Comparison of ENCODE assay signal across 20 cellular contexts in the genomic region with DNA sequence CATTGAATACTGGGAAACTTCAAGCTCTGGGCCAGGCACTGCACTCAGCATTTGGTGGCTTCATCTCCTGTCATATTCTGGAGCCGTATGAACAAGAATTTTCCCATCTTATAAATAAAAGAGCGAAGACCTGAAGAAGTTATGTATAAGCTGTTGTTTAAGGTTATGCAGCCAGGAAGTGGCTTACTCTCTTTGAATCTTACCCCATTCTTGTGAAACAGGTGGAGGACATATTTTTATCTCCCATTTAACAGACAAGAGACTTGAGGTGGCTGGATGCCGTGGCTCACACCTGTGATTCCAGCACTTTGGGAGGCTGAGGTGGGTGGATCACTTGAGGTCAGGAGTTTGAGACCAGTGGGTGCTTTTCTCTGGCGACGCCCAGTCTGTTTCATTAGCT.
DNase-seq lines count a peak whose midpoint lies in the region; ATAC-seq and TF ChIP-seq lines count a peak whose summit lies in the region.
"Had no signal": no experiment of that assay in that cellular context is flagged by ENCODE, and none has a peak within 500 bp of the region (broad histone marks: within the 10 kb centered on the region; RNA-seq: fewer than 3 reads in every experiment).

No MANE protein-coding gene starts in this region.

- no peaks in the 10 kb centered on the region for H4K20me1 ChIP-seq in DOHH2 (ENCODE audit: control insufficient read depth, insufficient read depth, low read depth, low read length)
- H4K20me1 ChIP-seq: BLaER1 had no signal

- H3K9me3 ChIP-seq in DOHH2 (ENCODE audit: control insufficient read depth, insufficient read depth, low read length) = peaks cover 6% of the 10 kb centered on the region; the same call in 1 of the 2 replicates
- H3K9me3 ChIP-seq: esophagus squamous epithelium, thyroid gland had no signal

- H3K27ac Mint-ChIP-seq in activated CD8-positive, alpha-beta memory T cell treated with anti-CD3 and anti-CD28 coated beads, Interleukin-2, amount 10 ng/mL, durations not matched to agents 7 days and 5 days = peak overlapping the region; percentile 60
- peak overlapping the region; percentile 24 for H3K27ac Mint-ChIP-seq in activated T-helper 17 cell treated with anti-CD3 and anti-CD28 coated beads, Interleukin-2, amount 50 U/mL, for 72 hours
- H3K27ac Mint-ChIP-seq in naive thymus-derived CD8-positive, alpha-beta T cell = peak overlapping the region; percentile 86 to 97 (median 94)

- ATAC-seq in activated CD8-positive, alpha-beta memory T cell treated with anti-CD3 and anti-CD28 coated beads, Interleukin-2, amount 10 ng/mL, durations not matched to agents 7 days and 5 days = no peak
- ATAC-seq in activated T-helper 17 cell treated with anti-CD3 and anti-CD28 coated beads, Interleukin-2, amount 50 U/mL, for 72 hours (replicated peaks) = no peak
- peak; percentile 78 to 81 for ATAC-seq in naive thymus-derived CD8-positive, alpha-beta T cell
- ATAC-seq: HepG2, Right ventricle myocardium inferior had no signal

- H3K79me2 ChIP-seq in DOHH2 (ENCODE audit: control insufficient read depth, low read length) = no peaks in the 10 kb centered on the region

- H3K36me3 ChIP-seq in DOHH2 (ENCODE audit: control insufficient read depth, low read length) = no peaks in the 10 kb centered on the region
- H3K36me3 ChIP-seq: BLaER1, esophagus squamous epithelium, thyroid gland had no signal

- intact Hi-C loops in cardiac septum (cut with DNase I) = no loop called here

- no peak overlapping the region for H3K4me3 Mint-ChIP-seq in activated CD8-positive, alpha-beta memory T cell treated with anti-CD3 and anti-CD28 coated beads, Interleukin-2, amount 10 ng/mL, durations not matched to agents 7 days and 5 days
- H3K4me3 Mint-ChIP-seq in activated T-helper 17 cell treated with anti-CD3 and anti-CD28 coated beads, Interleukin-2, amount 50 U/mL, for 72 hours = no peak overlapping the region
- peak overlapping the region in 9 of 10 donors; percentile 51 to 80 (median 67) for H3K4me3 Mint-ChIP-seq in naive thymus-derived CD8-positive, alpha-beta T cell
- H3K4me3 Mint-ChIP-seq: nephron had no signal

- H3K27me3 ChIP-seq in DOHH2 (ENCODE audit: control insufficient read depth, low read length) = no peaks in the 10 kb centered on the region
- H3K27me3 ChIP-seq: BLaER1, esophagus squamous epithelium, MG63, thyroid gland had no signal

- POLR2A ChIA-PET in naive thymus-derived CD8-positive, alpha-beta T cell (lab: Charles Lee) = interaction anchor here (0.7 to 1.4 kb wide), 6 partner anchors 9 to 86 kb away, joined by 3 to 7 read pairs (median 4); a partner anchor contains a TSS

- TF ChIP-seq CTCF in DOHH2 (IDR thresholded peaks at IDR 0.05; ENCODE audit: low read depth, low read length, poor library complexity, severe bottlenecking) = no peak

- H3K27me3 Mint-ChIP-seq in activated CD8-positive, alpha-beta memory T cell treated with anti-CD3 and anti-CD28 coated beads, Interleukin-2, amount 10 ng/mL, durations not matched to agents 7 days and 5 days = no peaks in the 10 kb centered on the region
- H3K27me3 Mint-ChIP-seq in activated T-helper 17 cell treated with anti-CD3 and anti-CD28 coated beads, Interleukin-2, amount 50 U/mL, for 72 hours = no peaks in the 10 kb centered on the region
- H3K27me3 Mint-ChIP-seq in naive thymus-derived CD8-positive, alpha-beta T cell = no peaks in the 10 kb centered on the region

- H3K36me3 Mint-ChIP-seq in activated CD8-positive, alpha-beta memory T cell treated with anti-CD3 and anti-CD28 coated beads, Interleukin-2, amount 10 ng/mL, durations not matched to agents 7 days and 5 days = peaks cover 24% of the 10 kb centered on the region
- no peaks in the 10 kb centered on the region for H3K36me3 Mint-ChIP-seq in activated T-helper 17 cell treated with anti-CD3 and anti-CD28 coated beads, Interleukin-2, amount 50 U/mL, for 72 hours (ENCODE audit: low read depth)
- peaks cover 2 to 13% (median 6%) of the 10 kb centered on the region in 3 donors for H3K36me3 Mint-ChIP-seq in naive thymus-derived CD8-positive, alpha-beta T cell

- H3K4me1 Mint-ChIP-seq in activated CD8-positive, alpha-beta memory T cell treated with anti-CD3 and anti-CD28 coated beads, Interleukin-2, amount 10 ng/mL, durations not matched to agents 7 days and 5 days = peaks cover 50% of the 10 kb centered on the region
- H3K4me1 Mint-ChIP-seq in activated T-helper 17 cell treated with anti-CD3 and anti-CD28 coated beads, Interleukin-2, amount 50 U/mL, for 72 hours = peaks cover 25% of the 10 kb centered on the region
- peaks cover 34 to 60% (median 54%) of the 10 kb centered on the region in 4 donors for H3K4me1 Mint-ChIP-seq in naive thymus-derived CD8-positive, alpha-beta T cell

- no peak for DNase-seq in activated CD8-positive, alpha-beta memory T cell treated with anti-CD3 and anti-CD28 coated beads, Interleukin-2, amount 10 ng/mL, durations not matched to agents 7 days and 5 days
- no peak for DNase-seq in activated CD8-positive, alpha-beta memory T cell treated with anti-CD3 and anti-CD28 coated beads, Interleukin-2, amount 50 U/mL, for 4 hours
- DNase-seq in naive thymus-derived CD8-positive, alpha-beta T cell = peak in 2 of 10 donors; percentile 40 to 54
- DNase-seq in DMS114 treated with DMSO at 0.1 percent for 48 hours (lab: John Stamatoyannopoulos, UW; ENCODE audit: unreplicated experiment) (no peak), activated gamma-delta T cell treated with Interleukin-2 at 50 U/mL for 16 hours (no peak), cardiac septum (ENCODE audit: low spot score) (no peak)
- DNase-seq: activated gamma-delta T cell; effector CD8-positive, alpha-beta T cell; esophagus squamous epithelium; mesendoderm; MG63; NCI-H1436 treated with DMSO at 0.1 percent for 48 hours; NCI-H69; thyroid gland had no signal

- no peaks in the 10 kb centered on the region for H3K9me3 Mint-ChIP-seq in activated CD8-positive, alpha-beta memory T cell treated with anti-CD3 and anti-CD28 coated beads, Interleukin-2, amount 10 ng/mL, durations not matched to agents 7 days and 5 days (ENCODE audit: low read depth)
- H3K9me3 Mint-ChIP-seq in activated T-helper 17 cell treated with anti-CD3 and anti-CD28 coated beads, Interleukin-2, amount 50 U/mL, for 72 hours = no peaks in the 10 kb centered on the region
- H3K9me3 Mint-ChIP-seq in naive thymus-derived CD8-positive, alpha-beta T cell = peaks cover 0 to 9% (median 3%) of the 10 kb centered on the region in 9 donors
- H3K9me3 Mint-ChIP-seq: nephron had no signal

- peaks cover 43% of the 10 kb centered on the region for H3K4me1 ChIP-seq in DOHH2 (ENCODE audit: control insufficient read depth, low read length)
- H3K4me1 ChIP-seq: BLaER1 had no signal

- peak overlapping the region; percentile 76 for H3K27ac ChIP-seq in DOHH2 (ENCODE audit: low read depth, low read length)
- H3K27ac ChIP-seq: BLaER1, thyroid gland had no signal

- CTCF ChIA-PET in activated CD8-positive, alpha-beta memory T cell treated with anti-CD3 and anti-CD28 coated beads, Interleukin-2, amount 10 ng/mL, durations not matched to agents 7 days and 5 days (lab: Charles Lee) = interaction anchor here (0.9 to 1.2 kb wide), 3 partner anchors 12 to 123 kb away, joined by 3 to 6 read pairs (median 3); no protein-coding TSS in a partner anchor

- H3K4me3 ChIP-seq in DOHH2 (ENCODE audit: low read length) = peak overlapping the region; percentile 46
- H3K4me3 ChIP-seq: BLaER1, esophagus squamous epithelium, MG63, thyroid gland had no signal

- peak overlapping the region; percentile 59 for H3K4me2 ChIP-seq in DOHH2 (ENCODE audit: low read length)
- H3K4me2 ChIP-seq: BLaER1 had no signal

- no peaks in the 10 kb centered on the region for H3K9me2 ChIP-seq in DOHH2 (replicated peaks; ENCODE audit: control insufficient read depth, low read length)

- H3F3A ChIP-seq in DOHH2 (ENCODE audit: control insufficient read depth, insufficient read depth) = peaks cover 20% of the 10 kb centered on the region

Comparison
In these comparisons a context has a peak if more than half of its experiments do, and no peak if none do; other contexts are left out.
1. ATAC-seq: peak in naive thymus-derived CD8-positive, alpha-beta T cell (2 of 2); none in activated CD8-positive, alpha-beta memory T cell treated with anti-CD3 and anti-CD28 coated beads, Interleukin-2, amount 10 ng/mL, durations not matched to agents 7 days and 5 days (single experiment) and activated T-helper 17 cell treated with anti-CD3 and anti-CD28 coated beads, Interleukin-2, amount 50 U/mL, for 72 hours (single experiment).
2. H3K27ac Mint-ChIP-seq: peak in every context shown above with its lines; median percentile 94 in naive thymus-derived CD8-positive, alpha-beta T cell; 60 in activated CD8-positive, alpha-beta memory T cell treated with anti-CD3 and anti-CD28 coated beads, Interleukin-2, amount 10 ng/mL, durations not matched to agents 7 days and 5 days; 24 in activated T-helper 17 cell treated with anti-CD3 and anti-CD28 coated beads, Interleukin-2, amount 50 U/mL, for 72 hours.
3. H3K4me3 Mint-ChIP-seq: peak in naive thymus-derived CD8-positive, alpha-beta T cell (9 of 10); none in activated CD8-positive, alpha-beta memory T cell treated with anti-CD3 and anti-CD28 coated beads, Interleukin-2, amount 10 ng/mL, durations not matched to agents 7 days and 5 days (single experiment) and activated T-helper 17 cell treated with anti-CD3 and anti-CD28 coated beads, Interleukin-2, amount 50 U/mL, for 72 hours (single experiment).